In genomic region chrX:38879631-38880220, GRCh38 we compare ENCODE assay signal across 8 cellular contexts.
DNase-seq lines count a peak whose midpoint lies in the region; ATAC-seq lines count a peak whose summit lies in the region.

No MANE protein-coding gene starts in this region.

- H3K4me3 Mint-ChIP-seq in activated CD8-positive, alpha-beta T cell treated with anti-CD3 and anti-CD28 coated beads, Interleukin-2, amount 10 ng/mL, durations not matched to agents 7 days and 5 days = no peak overlapping the region

- H3K79me1 ChIP-seq in mesendoderm (ENCODE audit: low read length) = no peaks in the 10 kb centered on the region

- H2BK5ac ChIP-seq in mesendoderm (ENCODE audit: low read length) = no peak overlapping the region

- no peak overlapping the region for H2BK15ac ChIP-seq in mesendoderm (replicated peaks; ENCODE audit: low read depth)

- H3K9me3 Mint-ChIP-seq in activated CD8-positive, alpha-beta T cell treated with anti-CD3 and anti-CD28 coated beads, Interleukin-2, amount 10 ng/mL, durations not matched to agents 7 days and 5 days (ENCODE audit: insufficient read depth) = no peaks in the 10 kb centered on the region

- CTCF ChIA-PET in activated CD8-positive, alpha-beta T cell treated with anti-CD3 and anti-CD28 coated beads, Interleukin-2, amount 10 ng/mL, durations not matched to agents 7 days and 5 days (lab: Charles Lee) = interaction anchor here (1.1 to 1.5 kb wide), 2 partner anchors 11 to 78 kb away, joined by 3 to 6 read pairs; partner anchors contain the start of gene MID1IP1

- no peaks in the 10 kb centered on the region for H3K36me3 ChIP-seq in mesendoderm (ENCODE audit: control insufficient read depth, insufficient read depth, low read length)

- H3K23ac ChIP-seq in mesendoderm (ENCODE audit: low read length) = no peak overlapping the region

- H3K9ac ChIP-seq in mesendoderm (ENCODE audit: low read length) = no peak overlapping the region

- H3K27ac ChIP-seq in mesendoderm (ENCODE audit: low read depth, low read length) = no peak overlapping the region

- H3K4me2 ChIP-seq in mesendoderm (ENCODE audit: low read length) = no peak overlapping the region

- no peak overlapping the region for H2AK5ac ChIP-seq in mesendoderm (ENCODE audit: low read length)

- H3K36me3 Mint-ChIP-seq in activated CD8-positive, alpha-beta T cell treated with anti-CD3 and anti-CD28 coated beads, Interleukin-2, amount 10 ng/mL, durations not matched to agents 7 days and 5 days (ENCODE audit: low read depth) = no peaks in the 10 kb centered on the region

- H3K4me3 ChIP-seq in mesendoderm (ENCODE audit: low read length) = no peak overlapping the region

- no peaks in the 10 kb centered on the region for H3K79me2 ChIP-seq in mesendoderm (ENCODE audit: control insufficient read depth, insufficient read depth, low read length)

- H3K4ac ChIP-seq in mesendoderm (ENCODE audit: low read depth, low read length) = no peak overlapping the region

- H3K18ac ChIP-seq in mesendoderm (ENCODE audit: low read length) = no peak overlapping the region

- no peak overlapping the region for H4K8ac ChIP-seq in mesendoderm (ENCODE audit: low read depth, low read length)

- no peaks in the 10 kb centered on the region for H3K4me1 ChIP-seq in mesendoderm (ENCODE audit: control insufficient read depth, low read depth, low read length)

- no peaks in the 10 kb centered on the region for H3K27me3 ChIP-seq in mesendoderm (ENCODE audit: insufficient read depth, low read length, poor library complexity)

- H4K5ac ChIP-seq in mesendoderm (ENCODE audit: low read length) = no peak overlapping the region

- peak overlapping the region; percentile 67 for H3K27ac Mint-ChIP-seq in activated CD8-positive, alpha-beta T cell treated with anti-CD3 and anti-CD28 coated beads, Interleukin-2, amount 10 ng/mL, durations not matched to agents 7 days and 5 days

- DNase-seq in DMS79 (lab: John Stamatoyannopoulos, UW) (peak; percentile 5), Kasumi-1 (lab: John Stamatoyannopoulos, UW) (peak; percentile 34 to 38), GOT3 (lab: John Stamatoyannopoulos, UW) (no peak), mucosa of gallbladder (ENCODE audit: low spot score) (no peak), mesendoderm (no peak), SKM-1 treated with dmso at 0.1 percent for 144 hours (lab: John Stamatoyannopoulos, UW; ENCODE audit: unreplicated experiment) (no peak)
- DNase-seq in activated CD8-positive, alpha-beta T cell treated with anti-CD3 and anti-CD28 coated beads, Interleukin-2, amount 10 ng/mL, durations not matched to agents 7 days and 5 days = peak; percentile 24

- peaks cover 18% of the 10 kb centered on the region for H3K4me1 Mint-ChIP-seq in activated CD8-positive, alpha-beta T cell treated with anti-CD3 and anti-CD28 coated beads, Interleukin-2, amount 10 ng/mL, durations not matched to agents 7 days and 5 days (ENCODE audit: low read depth)

- POLR2A ChIA-PET in activated CD8-positive, alpha-beta T cell treated with anti-CD3 and anti-CD28 coated beads, Interleukin-2, amount 10 ng/mL, durations not matched to agents 7 days and 5 days (lab: Charles Lee) = interaction anchor here (0.6 to 1.8 kb wide), 3 partner anchors 63 to 128 kb away, joined by 3 to 4 read pairs (median 3); no protein-coding TSS in a partner anchor

- WGBS in mesendoderm (ENCODE audit: extremely low coverage, insufficient coverage, low lambda C conversion rate) = no CpG with 5 or more reads among the region's 4 CpGs

- H2BK120ac ChIP-seq in mesendoderm (ENCODE audit: low read depth, low read length) = no peak overlapping the region

- H3K27me3 Mint-ChIP-seq in activated CD8-positive, alpha-beta T cell treated with anti-CD3 and anti-CD28 coated beads, Interleukin-2, amount 10 ng/mL, durations not matched to agents 7 days and 5 days (ENCODE audit: low read depth) = no peaks in the 10 kb centered on the region

- peak; percentile 60 for ATAC-seq in GM21447 (IDR thresholded peaks at IDR 0.05; ENCODE audit: unreplicated experiment)
- no peak for ATAC-seq in activated CD8-positive, alpha-beta T cell treated with anti-CD3 and anti-CD28 coated beads, Interleukin-2, amount 10 ng/mL, durations not matched to agents 7 days and 5 days

- no peak overlapping the region for H3K56ac ChIP-seq in mesendoderm (ENCODE audit: low read length)

Comparison
In these comparisons a context has a peak if more than half of its experiments do, and no peak if none do; other contexts are left out.
1. DNase-seq: peak in DMS79 (single experiment), Kasumi-1 (2 of 2) and activated CD8-positive, alpha-beta T cell treated with anti-CD3 and anti-CD28 coated beads, Interleukin-2, amount 10 ng/mL, durations not matched to agents 7 days and 5 days (single experiment); none in GOT3 (single experiment), mucosa of gallbladder (single experiment), mesendoderm (single experiment) and SKM-1 treated with dmso at 0.1 percent for 144 hours (single experiment).